ENCODE assay signal across 11 cellular contexts in genomic region chr7:30168800-30169584, GRCh38. TPM values are rescaled to one million over a fixed set of nuclear protein-coding genes. Genes with fewer than 3 reads are reported as not detected.
DNase-seq lines count a peak whose midpoint lies in the region; ATAC-seq and TF ChIP-seq lines count a peak whose summit lies in the region.
"Had no signal": no experiment of that assay in that cellular context is flagged by ENCODE, and none has a peak within 500 bp of the region (broad histone marks: within the 10 kb centered on the region; RNA-seq: fewer than 3 reads in every experiment).

No MANE protein-coding gene starts in this region.

- peaks cover 1% of the 10 kb centered on the region for H3K4me1 Mint-ChIP-seq in CD8-positive, alpha-beta T cell (ENCODE audit: low read depth)

- H3K36me3 ChIP-seq in CD8-positive, alpha-beta T cell (ENCODE audit: insufficient read depth, low read length) = no peaks in the 10 kb centered on the region
- H3K36me3 ChIP-seq in BE2C (no peaks in the 10 kb centered on the region), testis (ENCODE audit: low read depth, missing control alignments) (no peaks in the 10 kb centered on the region)

- intact Hi-C loops in CD8-positive, alpha-beta T cell (cut with DNase I, micrococcal nuclease) = loop anchor here in 1 of 2 experiments (10.0 kb wide), 1 partner anchor 106 kb away; no protein-coding TSS in a partner anchor
- intact Hi-C loops in testis (cut with DNase I; ENCODE audit: low total_unique reads) = no loop called here

- no peak overlapping the region for H3K27ac ChIP-seq in CD8-positive, alpha-beta T cell (ENCODE audit: low read depth, low read length)
- H3K27ac ChIP-seq in testis = no peak overlapping the region

- CTCF ChIA-PET in CD8-positive, alpha-beta T cell (lab: Charles Lee) = no interaction called here

- no peak for TF ChIP-seq POLR2A in testis (IDR thresholded peaks at IDR 0.05)

- POLR2A ChIA-PET in CD8-positive, alpha-beta T cell (lab: Charles Lee) = no interaction called here

- no peaks in the 10 kb centered on the region for H3K9me3 ChIP-seq in CD8-positive, alpha-beta T cell (ENCODE audit: low read length)
- no peaks in the 10 kb centered on the region for H3K9me3 ChIP-seq in BE2C
- no peaks in the 10 kb centered on the region for H3K9me3 ChIP-seq in testis

- ATAC-seq in HG02938 (IDR thresholded peaks at IDR 0.05; ENCODE audit: unreplicated experiment) = no peak
- no peak for ATAC-seq in CD8-positive, alpha-beta T cell

- H3K4me1 ChIP-seq in CD8-positive, alpha-beta T cell (ENCODE audit: insufficient read depth, low read length) = peaks cover under 1% of the 10 kb centered on the region
- H3K4me1 ChIP-seq in BE2C (peaks cover 20% of the 10 kb centered on the region), testis (peaks cover 12% of the 10 kb centered on the region)

- no peak overlapping the region for H3K27ac Mint-ChIP-seq in CD8-positive, alpha-beta T cell

- H3K36me3 Mint-ChIP-seq in CD8-positive, alpha-beta T cell = no peaks in the 10 kb centered on the region

- H3K27me3 Mint-ChIP-seq in CD8-positive, alpha-beta T cell (ENCODE audit: low read depth) = no peaks in the 10 kb centered on the region

- peak; percentile 67 for DNase-seq in GOT3 (lab: John Stamatoyannopoulos, UW)
- DNase-seq in T1000 (lab: John Stamatoyannopoulos, UW) = peak; percentile 74
- DNase-seq in fibroblast of the aortic adventitia (ENCODE audit: low read depth) = peak; percentile 84
- peak; percentile 91 for DNase-seq in skeletal muscle cell (ENCODE audit: low read depth)
- DNase-seq in CD8-positive, alpha-beta T cell = no peak
- no peak for DNase-seq in BE2C
- DNase-seq in testis = no peak
- DNase-seq: activated gamma-delta T cell, NCI-H2227 treated with DMSO at 0.1 percent for 48 hours, posterior cingulate gyrus had no signal

- WGBS in testis, 2 donors = 67 to 69% methylated on average over 16 of the region's 16 CpGs

- H3K4me3 ChIP-seq in fibroblast of the aortic adventitia (ENCODE audit: low read depth, low read length) (no peak overlapping the region), skeletal muscle cell (ENCODE audit: low read depth, low read length) (no peak overlapping the region), BE2C (ENCODE audit: low read depth, low read length) (no peak overlapping the region), testis (no peak overlapping the region)
- no peak overlapping the region for H3K4me3 ChIP-seq in CD8-positive, alpha-beta T cell (ENCODE audit: low read depth, low read length)

- no peaks in the 10 kb centered on the region for H3K27me3 ChIP-seq in CD8-positive, alpha-beta T cell (ENCODE audit: insufficient read depth, low read length)
- H3K27me3 ChIP-seq in BE2C (no peaks in the 10 kb centered on the region), testis (no peaks in the 10 kb centered on the region)

- no peak overlapping the region for H3K4me3 Mint-ChIP-seq in CD8-positive, alpha-beta T cell

- no peak for TF ChIP-seq CTCF in fibroblast of the aortic adventitia (IDR thresholded peaks at IDR 0.05; ENCODE audit: insufficient read depth, low read length)
- no peak for TF ChIP-seq CTCF in CD8-positive, alpha-beta T cell (IDR thresholded peaks at IDR 0.05)
- no peak for TF ChIP-seq CTCF in BE2C (IDR thresholded peaks at IDR 0.05; ENCODE audit: low read depth, low read length)
- TF ChIP-seq CTCF in testis (IDR thresholded peaks at IDR 0.05) = no peak

- H3K9me3 Mint-ChIP-seq in CD8-positive, alpha-beta T cell = no peaks in the 10 kb centered on the region

RNA-seq across cellular contexts. Expression of gene MTURN, which starts 34.2 kb away (rescaled TPM):
- total RNA-seq in fibroblast of the aortic adventitia (ENCODE audit: low replicate concordance) (29.8 and 67.8 TPM in 2 replicates), testis (10 to 100 TPM; 17.3 to 25.6 TPM)
- 10 to 100 TPM; 16.1 to 19.7 TPM for total RNA-seq in CD8-positive, alpha-beta T cell
- polyA plus RNA-seq in BE2C (2012; ENCODE audit: insufficient read depth, insufficient read length, low read depth) = 1.1 TPM
- polyA plus RNA-seq in testis (ENCODE audit: insufficient read depth, low read depth, low replicate concordance) = 19.3 TPM

Comparison
In these comparisons a context has a peak if more than half of its experiments do, and no peak if none do; other contexts are left out.
1. DNase-seq: peak in GOT3 (single experiment), T1000 (single experiment), fibroblast of the aortic adventitia (single experiment) and skeletal muscle cell (single experiment); none in CD8-positive, alpha-beta T cell (0 of 7), BE2C (single experiment) and testis (single experiment).